8 cellular contexts compared by ENCODE assay signal in the genomic region with DNA sequence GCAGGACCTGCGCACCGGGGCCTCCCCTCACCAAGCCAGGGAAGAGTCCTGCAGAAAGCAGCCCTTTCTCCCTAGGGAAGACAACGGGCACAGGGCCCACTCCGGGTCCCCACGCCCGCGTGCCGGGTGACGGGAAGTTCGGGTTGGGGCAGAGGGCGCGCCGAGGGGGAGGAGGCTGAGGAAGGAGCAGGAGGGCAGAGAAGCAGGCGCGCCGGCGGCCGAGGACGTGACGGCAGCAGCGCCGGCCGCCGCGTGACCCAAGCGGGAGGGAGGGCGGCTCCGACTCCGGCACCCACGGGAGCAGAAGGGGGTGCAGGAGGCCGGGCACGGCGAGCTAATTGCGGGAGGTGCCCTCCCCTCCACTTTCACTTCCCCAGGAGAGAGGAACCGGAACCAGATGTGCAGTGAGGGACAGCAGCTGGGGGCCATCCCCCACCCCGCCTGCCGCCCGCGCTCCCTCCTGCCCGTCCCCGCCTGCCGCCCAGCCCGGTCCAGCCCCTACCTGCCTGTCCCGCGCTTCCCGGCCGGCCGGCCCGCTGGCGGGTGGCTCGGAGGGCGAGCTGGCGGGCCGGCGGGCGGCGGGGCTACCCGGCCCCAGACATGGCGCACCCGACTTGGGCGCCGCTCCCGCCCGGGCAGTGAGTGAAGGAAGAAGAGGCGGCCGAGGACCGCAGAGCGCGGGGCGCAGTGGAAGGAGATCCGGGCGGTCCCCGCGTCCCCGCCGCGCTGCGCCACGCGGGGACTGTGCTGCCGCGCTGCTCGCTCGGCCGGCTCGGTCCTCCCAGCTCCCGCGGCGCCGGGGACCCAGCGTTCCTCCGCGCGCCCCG. TPM values are rescaled to one million over a fixed set of nuclear protein-coding genes. Genes with fewer than 3 reads are reported as not detected.
DNase-seq lines count a peak whose midpoint lies in the region; ATAC-seq and TF ChIP-seq lines count a peak whose summit lies in the region.

No MANE protein-coding gene starts in this region.

- CTCF ChIA-PET in AG04450 (lab: Charles Lee): interaction anchor here (0.5 to 3.8 kb wide), 26 partner anchors 9 to 594 kb away, joined by 3 to 19 read pairs (median 5); partner anchors contain the start of genes RAB13 and SLC39A1

- POLR2A ChIA-PET in AG04450 (lab: Yijun Ruan, JAX): interaction anchor here (0.6 to 2.6 kb wide), 16 partner anchors 10 to 275 kb away, joined by 3 to 19 read pairs (median 5); partner anchors contain the start of genes CREB3L4, CRTC2, GATAD2B and JTB

- no peak for TF ChIP-seq CTCF in AG04450 (IDR thresholded peaks at IDR 0.05; ENCODE audit: low read depth, low read length)

- H3K4me3 ChIP-seq in AG04450 (ENCODE audit: low read depth, low read length) (peak overlapping the region; percentile 86), mucosa of rectum (ENCODE audit: low read length in 2 of 2) (peak overlapping the region; percentile 88)

- H3K4me1 ChIP-seq in mucosa of rectum (ENCODE audit: control insufficient read depth in 2 of 2, insufficient read depth in 2 of 2, low read length in 2 of 2): peaks cover 17 to 20% of the 10 kb centered on the region in 2 donors

- H3K27me3 ChIP-seq in AG04450 (ENCODE audit: control insufficient read depth, insufficient read depth, low read length) (no peaks in the 10 kb centered on the region), mucosa of rectum (ENCODE audit: control insufficient read depth in 2 of 2, insufficient read depth in 2 of 2, low read length in 2 of 2) (no peaks in the 10 kb centered on the region)

- peaks cover 39 to 49% of the 10 kb centered on the region in 2 donors for H3K36me3 ChIP-seq in mucosa of rectum (ENCODE audit: control insufficient read depth in 2 of 2, insufficient read depth in 2 of 2, low read length in 2 of 2)

- peak overlapping the region; percentile 61 for H3K27ac ChIP-seq in AG04450 (ENCODE audit: low read depth, low read length)
- peak overlapping the region; percentile 89 to 97 for H3K27ac ChIP-seq in mucosa of rectum (ENCODE audit: low read depth in 2 of 2, low read length in 2 of 2)

- H3K9me3 ChIP-seq in AG04450 (ENCODE audit: control insufficient read depth, insufficient read depth, low read length) (no peaks in the 10 kb centered on the region; the same call in 1 of the 2 replicates), mucosa of rectum (ENCODE audit: control insufficient read depth in 2 of 2, low read length in 2 of 2) (no peaks in the 10 kb centered on the region)

- ATAC-seq in GM18861 (IDR thresholded peaks at IDR 0.05; ENCODE audit: unreplicated experiment) (peak; percentile 72), HG03060 (IDR thresholded peaks at IDR 0.05; ENCODE audit: low read depth, unreplicated experiment) (peak; percentile 71)

- peak overlapping the region; percentile 82 to 88 for H3K9ac ChIP-seq in mucosa of rectum (ENCODE audit: low read depth in 1 of 2, low read length in 2 of 2)

- no peak for DNase-seq in AG04450 (ENCODE audit: low read depth, low spot score)
- DNase-seq in NCI-H69 (lab: John Stamatoyannopoulos, UW): peak; percentile 80
- peak; percentile 66 for DNase-seq in activated CD8-positive, alpha-beta memory T cell treated with anti-CD3 and anti-CD28 coated beads, Interleukin-2, amount 50 U/mL, for 4 hours
- DNase-seq in epidermal melanocyte (ENCODE audit: insufficient read length, low spot score): peak; percentile 56
- DNase-seq in stimulated activated CD8-positive, alpha-beta memory T cell treated with anti-CD3 and anti-CD28 coated beads, Interleukin-7, amount 100 ng/mL, for 24 hours (ENCODE audit: low read depth): peak; percentile 44

RNA-seq across cellular contexts. Expression of gene DENND4B, which starts 0.5 kb away (rescaled TPM):
- 10.3 and 13.3 TPM in 2 replicates for polyA plus RNA-seq in AG04450 (2011; rRNA removed)
- 21.4 and 23.1 TPM in 2 replicates for polyA minus RNA-seq in AG04450 (2011; rRNA and poly(A)+ RNA removed)

RNA-seq across cellular contexts. Expression of gene CRTC2, which starts 12.4 kb away (rescaled TPM):
- polyA plus RNA-seq in AG04450 (2011; rRNA removed): 12.7 and 13.8 TPM in 2 replicates
- polyA minus RNA-seq in AG04450 (2011; rRNA and poly(A)+ RNA removed): 31.8 and 33.8 TPM in 2 replicates

RNA-seq across cellular contexts. Expression of gene SLC39A1, which starts 17.3 kb away (rescaled TPM):
- polyA plus RNA-seq in AG04450 (2011; rRNA removed): 84.0 and 98.6 TPM in 2 replicates
- polyA minus RNA-seq in AG04450 (2011; rRNA and poly(A)+ RNA removed): 56.2 and 69.9 TPM in 2 replicates

RNA-seq across cellular contexts. Expression of gene CREB3L4, which starts 21.7 kb away (rescaled TPM):
- 7.7 and 10.0 TPM in 2 replicates for polyA plus RNA-seq in AG04450 (2011; rRNA removed)
- polyA minus RNA-seq in AG04450 (2011; rRNA and poly(A)+ RNA removed): 5.3 and 6.6 TPM in 2 replicates

RNA-seq across cellular contexts. Expression of gene GATAD2B, which starts 23.2 kb away (rescaled TPM):
- polyA plus RNA-seq in AG04450 (2011; rRNA removed): 4.8 and 6.8 TPM in 2 replicates
- 22.1 and 23.0 TPM in 2 replicates for polyA minus RNA-seq in AG04450 (2011; rRNA and poly(A)+ RNA removed)
